Comparison of ENCODE assay signal across 13 cellular contexts in genomic region chrX:39725928-39726619, GRCh38.
DNase-seq lines count a peak whose midpoint lies in the region; ATAC-seq and TF ChIP-seq lines count a peak whose summit lies in the region.
"Had no signal": no experiment of that assay in that cellular context is flagged by ENCODE, and none has a peak within 500 bp of the region (broad histone marks: within the 10 kb centered on the region; RNA-seq: fewer than 3 reads in every experiment).

No MANE protein-coding gene starts in this region.

- H3K4me1 ChIP-seq in breast epithelium = no peaks in the 10 kb centered on the region
- H3K4me1 ChIP-seq: parathyroid adenoma had no signal

- no peak for TF ChIP-seq POLR2A in breast epithelium (IDR thresholded peaks at IDR 0.05)

- H3K9me3 ChIP-seq in breast epithelium = peaks cover 0 to 8% of the 10 kb centered on the region in 2 donors

- H3K27ac ChIP-seq in breast epithelium = peak overlapping the region; percentile 0 to 44
- H3K27ac ChIP-seq: C4-2B, parathyroid adenoma had no signal

- DNase-seq in AG09309 (ENCODE audit: low read depth) = peak; percentile 81
- DNase-seq in LHCN-M2 (ENCODE audit: low read depth) = peak; percentile 43
- peak in 1 of 2 donors; percentile 68 for DNase-seq in breast epithelium (ENCODE audit: low spot score in 2 of 2)
- DNase-seq in iris pigment epithelial cell (ENCODE audit: low read depth) = peak; percentile 76
- no peak for DNase-seq in mucosa of gallbladder (ENCODE audit: low spot score)
- no peak for DNase-seq in NCI-H1092 treated with DMSO at 0.1 percent for 48 hours (lab: John Stamatoyannopoulos, UW)
- no peak for DNase-seq in NCI-H748 (lab: John Stamatoyannopoulos, UW; ENCODE audit: unreplicated experiment)
- DNase-seq: activated naive CD4-positive, alpha-beta T cell treated with anti-CD3 and anti-CD28 coated beads, Interleukin-2, amount 50 U/mL, for 16 hours; left colon; tibial artery had no signal

- peaks cover 0 to 86% of the 10 kb centered on the region in 2 donors for H3K27me3 ChIP-seq in breast epithelium
- H3K27me3 ChIP-seq: tibial artery had no signal

- H3K36me3 ChIP-seq in breast epithelium = no peaks in the 10 kb centered on the region
- H3K36me3 ChIP-seq: tibial artery had no signal

- no peak for ATAC-seq in GM18873 (IDR thresholded peaks at IDR 0.05; ENCODE audit: low FRiP score, unreplicated experiment)

- TF ChIP-seq CTCF in AG09309 (IDR thresholded peaks at IDR 0.05; ENCODE audit: control insufficient read depth, insufficient read depth, low read depth, low read length, missing control alignments) (no peak), breast epithelium (IDR thresholded peaks at IDR 0.05) (no peak)

- H3K4me3 ChIP-seq in AG09309 (ENCODE audit: control insufficient read depth, low read depth, low read length) = no peak overlapping the region
- H3K4me3 ChIP-seq in breast epithelium = no peak overlapping the region
- H3K4me3 ChIP-seq: tibial artery had no signal

- intact Hi-C loops in breast epithelium (cut with DNase I; ENCODE audit: low total_unique reads) = no loop called here

Comparison
In these comparisons a context has a peak if more than half of its experiments do, and no peak if none do; other contexts are left out.
1. DNase-seq: peak in AG09309 (single experiment), LHCN-M2 (single experiment) and iris pigment epithelial cell (single experiment); none in mucosa of gallbladder (single experiment), NCI-H1092 treated with DMSO at 0.1 percent for 48 hours (single experiment) and NCI-H748 (single experiment).